ENCODE assay signal across 7 cellular contexts in genomic region chr17:16261049-16261448, GRCh38.
"Had no signal": no experiment of that assay in that cellular context is flagged by ENCODE, and none has a peak within 500 bp of the region (broad histone marks: within the 10 kb centered on the region; RNA-seq: fewer than 3 reads in every experiment).

No MANE protein-coding gene starts in this region.

- H3K4me3 ChIP-seq: GM23338 had no signal

- H3K27me3 Mint-ChIP-seq: IgD-negative memory B cell had no signal

- H2AFZ ChIP-seq: GM23338 had no signal

- FAIRE-seq: H1, H54, HTR-8/SVneo had no signal

- ATAC-seq: GM23338 had no signal

- H3K4me2 ChIP-seq: GM23338 had no signal

- H3K4me3 Mint-ChIP-seq: GM23338, H9, IgD-negative memory B cell had no signal

- H3K27ac Mint-ChIP-seq: GM23338, H9, IgD-negative memory B cell had no signal

- H3K9me3 Mint-ChIP-seq: H9, IgD-negative memory B cell had no signal

- DNase-seq: H9, HCEC 1CT had no signal

- H3K4me1 Mint-ChIP-seq: GM23338, H9 had no signal
